1 cellular context compared by ENCODE assay signal in genomic region chr17:34961093-34961911, GRCh38.
TF ChIP-seq lines count a peak whose summit lies in the region.

CCT6B (minus strand) TSS chr17:34961460; CDS start chr17:34961393, 67 bp downstream.
ZNF830 (plus strand) TSS chr17:34961540; CDS start chr17:34961567, 27 bp downstream.

TF ChIP-seq in HepG2, 621 proteins besides CTCF, POLR2A, EP300 and RAD21 (continued from another document and continues in another):
- TF ChIP-seq ARID4A (CRISPR knock-in tag; IDR thresholded peaks at IDR 0.05; ENCODE audit: borderline replicate concordance) (peak; percentile 76), SMC3 (IDR thresholded peaks at IDR 0.05; ENCODE audit: low read length) (no peak), ZNF280B (CRISPR knock-in tag; IDR thresholded peaks at IDR 0.05; ENCODE audit: borderline replicate concordance) (0 out of 2 replicates have a peak, but pooled peaks have one; percentile 45), BCL6 (CRISPR knock-in tag; IDR thresholded peaks at IDR 0.05) (0 out of 2 replicates have a peak, but pooled peaks have one; percentile 22), FUBP1 (CRISPR knock-in tag; IDR thresholded peaks at IDR 0.05; ENCODE audit: borderline replicate concordance) (no peak), ATF6 (CRISPR knock-in tag; conservative IDR thresholded peaks at IDR 0.05) (no peak; the same call in 1 of the 2 replicates), TP53 (CRISPR knock-in tag; conservative IDR thresholded peaks at IDR 0.05) (no peak), ZNF558 (CRISPR knock-in tag; IDR thresholded peaks at IDR 0.05; ENCODE audit: borderline replicate concordance) (no peak), ELF1 (CRISPR knock-in tag; IDR thresholded peaks at IDR 0.05) (peak; percentile 75; the same call in 1 of the 2 replicates), GATAD1 (CRISPR knock-in tag; IDR thresholded peaks at IDR 0.05) (peak; percentile 100), ZNF776 (CRISPR knock-in tag; IDR thresholded peaks at IDR 0.05) (no peak), ZNF331 (CRISPR knock-in tag; IDR thresholded peaks at IDR 0.05) (no peak), PAWR (CRISPR knock-in tag; IDR thresholded peaks at IDR 0.05; ENCODE audit: borderline replicate concordance) (no peak), DR1 (CRISPR knock-in tag; IDR thresholded peaks at IDR 0.05) (peak; percentile 81), RBM39 (IDR thresholded peaks at IDR 0.05; ENCODE audit: low read depth, low read length, poor library complexity, severe bottlenecking) (no peak), KDM5B (CRISPR knock-in tag; IDR thresholded peaks at IDR 0.05; ENCODE audit: borderline replicate concordance) (peak; percentile 87; the same call in 1 of the 2 replicates), THYN1 (CRISPR knock-in tag; IDR thresholded peaks at IDR 0.05; ENCODE audit: borderline replicate concordance, low read depth) (no peak), U2AF1 (optimal IDR thresholded peaks at IDR 0.05; ENCODE audit: low read depth, low read length) (peak; percentile 39), REST (IDR thresholded peaks at IDR 0.05; ENCODE audit: borderline replicate concordance in 1 of 2, low read depth in 1 of 2, low read length in 2 of 2) (no peak; a peak in 1 of 4 replicates), NFATC3 (CRISPR knock-in tag; IDR thresholded peaks at IDR 0.05) (no peak), GZF1 (CRISPR knock-in tag; IDR thresholded peaks at IDR 0.05) (no peak), ZBED4 (CRISPR knock-in tag; IDR thresholded peaks at IDR 0.05; ENCODE audit: borderline replicate concordance) (no peak; the same call in 1 of the 2 replicates), ZNF101 (CRISPR knock-in tag; IDR thresholded peaks at IDR 0.05; ENCODE audit: borderline replicate concordance, low read depth) (no peak), ZNF687 (CRISPR knock-in tag; IDR thresholded peaks at IDR 0.05) (peak; percentile 89), ZNF598 (CRISPR knock-in tag; IDR thresholded peaks at IDR 0.05; ENCODE audit: borderline replicate concordance) (peak; percentile 85; the same call in 1 of the 2 replicates), RNF2 (conservative IDR thresholded peaks at IDR 0.05; ENCODE audit: low read depth) (peak; percentile 83; the same call in 1 of the 2 replicates), CCAR2 (optimal IDR thresholded peaks at IDR 0.05; ENCODE audit: low read depth, low read length) (no peak), ZNF33B (CRISPR knock-in tag; IDR thresholded peaks at IDR 0.05) (no peak; the same call in 1 of the 2 replicates), PHF8 (CRISPR knock-in tag; IDR thresholded peaks at IDR 0.05) (peak; percentile 95), ZFP90 (CRISPR knock-in tag; IDR thresholded peaks at IDR 0.05; ENCODE audit: borderline replicate concordance) (peak; percentile 91; the same call in 1 of the 2 replicates)
